In genomic region chr17:36486204-36487194, GRCh38 we compare ENCODE assay signal across 8 cellular contexts. TPM values are rescaled to one million over a fixed set of nuclear protein-coding genes. Genes with fewer than 3 reads are reported as not detected.
DNase-seq lines count a peak whose midpoint lies in the region; ATAC-seq and TF ChIP-seq lines count a peak whose summit lies in the region.

Gene ZNHIT3 (plus strand): TSS chr17:36486681. CDS start chr17:36486700, 19 bp downstream.

- H3K27me3 Mint-ChIP-seq in dendritic cell treated with granulocyte-macrophage colony-stimulating factor and Interleukin-4, amounts not matched to agents 40 ng/mL and 50 ng/mL, for 4 days: peaks cover 22% of the 10 kb centered on the region

- no peak for TF ChIP-seq CTCF in left lung (IDR thresholded peaks at IDR 0.05)

- H3K9me3 Mint-ChIP-seq in dendritic cell treated with granulocyte-macrophage colony-stimulating factor and Interleukin-4, amounts not matched to agents 40 ng/mL and 50 ng/mL, for 4 days: no peaks in the 10 kb centered on the region

- DNase-seq in C1 segment of cervical spinal cord (lab: John Stamatoyannopoulos, UW) (peak in 13 of 14 donors; percentile 21 to 93 (median 80)), NCI-H748 (lab: John Stamatoyannopoulos, UW; ENCODE audit: unreplicated experiment) (peak; percentile 98), left lung (peak; percentile 92 to 96)
- DNase-seq in activated CD4-positive, alpha-beta T cell treated with anti-CD3 and anti-CD28 coated beads, Interleukin-2, amount 50 U/mL, for 1 hour: peak; percentile 90
- peak; percentile 85 for DNase-seq in stimulated activated CD4-positive, alpha-beta T cell treated with anti-CD3 and anti-CD28 coated beads, Interleukin-2, amount 100 ng/mL, for 4 hours (ENCODE audit: low read depth)

- H3K36me3 ChIP-seq in left lung: peaks cover 0 to 2% of the 10 kb centered on the region in 2 donors

- H3K27me3 ChIP-seq in left lung: peaks cover 3 to 26% of the 10 kb centered on the region in 2 donors

- H3K4me3 ChIP-seq in left lung: peak within 1 kb of the TSS; percentile 79 to 96

- peak within 1 kb of the TSS; percentile 72 to 75 for H3K27ac ChIP-seq in left lung

- H3K4me1 ChIP-seq in left lung: peaks cover 16 to 49% of the 10 kb centered on the region in 2 donors

- peaks cover 36% of the 10 kb centered on the region for H3K36me3 Mint-ChIP-seq in dendritic cell treated with granulocyte-macrophage colony-stimulating factor and Interleukin-4, amounts not matched to agents 40 ng/mL and 50 ng/mL, for 4 days (ENCODE audit: low read depth)

- ATAC-seq in GM19395 (IDR thresholded peaks at IDR 0.05; ENCODE audit: unreplicated experiment) (peak; percentile 93), HG03558 (IDR thresholded peaks at IDR 0.05; ENCODE audit: extremely low read depth, unreplicated experiment) (peak; percentile 76), left lung (peak; percentile 95)

- intact Hi-C loops in dendritic cell treated with granulocyte-macrophage colony-stimulating factor and Interleukin-4, amounts not matched to agents 40 ng/mL and 50 ng/mL, for 4 days (cut with micrococcal nuclease): loop anchor here (5.0 kb wide), 1 partner anchor 274 kb away; the partner anchor contains the start of gene CCL4L2
- intact Hi-C loops in left lung (cut with DNase I): no loop called here

- peaks cover 46% of the 10 kb centered on the region for H3K4me1 Mint-ChIP-seq in dendritic cell treated with granulocyte-macrophage colony-stimulating factor and Interleukin-4, amounts not matched to agents 40 ng/mL and 50 ng/mL, for 4 days (ENCODE audit: low read depth)

- H3K27ac Mint-ChIP-seq in dendritic cell treated with granulocyte-macrophage colony-stimulating factor and Interleukin-4, amounts not matched to agents 40 ng/mL and 50 ng/mL, for 4 days: peak within 1 kb of the TSS; percentile 94

- no peaks in the 10 kb centered on the region for H3K9me3 ChIP-seq in left lung

- H3K4me3 Mint-ChIP-seq in dendritic cell treated with granulocyte-macrophage colony-stimulating factor and Interleukin-4, amounts not matched to agents 40 ng/mL and 50 ng/mL, for 4 days: peak within 1 kb of the TSS; percentile 96

RNA-seq across cellular contexts. Expression of gene ZNHIT3, which starts in this region (rescaled TPM):
- total RNA-seq in left lung: 10 to 100 TPM; 24.7 to 25.7 TPM

Comparison
In these comparisons a context has a peak if more than half of its experiments do, and no peak if none do; other contexts are left out.
1. Peak in every context shown above with its lines: DNase-seq, ATAC-seq, H3K4me3 ChIP-seq and H3K27ac ChIP-seq.